ENCODE assay signal across 11 cellular contexts in genomic region chr4:123412700-123413512, GRCh38. TPM values are rescaled to one million over a fixed set of nuclear protein-coding genes. Genes with fewer than 3 reads are reported as not detected.
DNase-seq lines count a peak whose midpoint lies in the region; ATAC-seq and TF ChIP-seq lines count a peak whose summit lies in the region.
"Had no signal": no experiment of that assay in that cellular context is flagged by ENCODE, and none has a peak within 500 bp of the region (broad histone marks: within the 10 kb centered on the region; RNA-seq: fewer than 3 reads in every experiment).

No MANE protein-coding gene starts in this region.

- H3K9me3 ChIP-seq in colonic mucosa (no peaks in the 10 kb centered on the region), skeletal muscle tissue (ENCODE audit: control insufficient read depth in 3 of 3, low read length in 3 of 3) (no peaks in the 10 kb centered on the region), A673 (ENCODE audit: low read depth, low read length, poor library complexity, severe bottlenecking) (no peaks in the 10 kb centered on the region)

- H3K9me3 Mint-ChIP-seq in activated CD4-positive, alpha-beta T cell treated with anti-CD3 and anti-CD28 coated beads, Interleukin-2, amount 10 ng/mL, durations not matched to agents 24 days and 14 days: no peaks in the 10 kb centered on the region

- H3K27ac ChIP-seq in colonic mucosa (peak overlapping the region; percentile 55), skeletal muscle tissue (ENCODE audit: low read depth, low read length) (peak overlapping the region; percentile 55), A673 (ENCODE audit: low read depth, low read length, poor library complexity, severe bottlenecking) (no peak overlapping the region)

- H3K36me3 Mint-ChIP-seq in activated CD4-positive, alpha-beta T cell treated with anti-CD3 and anti-CD28 coated beads, Interleukin-2, amount 10 ng/mL, durations not matched to agents 24 days and 14 days (ENCODE audit: low read depth): peaks cover 1% of the 10 kb centered on the region

- H3K4me1 Mint-ChIP-seq in activated CD4-positive, alpha-beta T cell treated with anti-CD3 and anti-CD28 coated beads, Interleukin-2, amount 10 ng/mL, durations not matched to agents 24 days and 14 days: peaks cover 48% of the 10 kb centered on the region

- H3K36me3 ChIP-seq in colonic mucosa: no peaks in the 10 kb centered on the region
- H3K36me3 ChIP-seq in skeletal muscle tissue (ENCODE audit: control insufficient read depth in 3 of 3, insufficient read depth in 3 of 3, low read length in 3 of 3): no peaks in the 10 kb centered on the region
- H3K36me3 ChIP-seq in A673 (ENCODE audit: insufficient read depth, low read length, poor library complexity, severe bottlenecking): no peaks in the 10 kb centered on the region

- H3K4me3 ChIP-seq in colonic mucosa (no peak overlapping the region), skeletal muscle tissue (ENCODE audit: low read length in 3 of 3) (no peak overlapping the region), A673 (ENCODE audit: low read depth, low read length, poor library complexity, severe bottlenecking) (no peak overlapping the region)

- CTCF ChIA-PET in A673 (lab: Charles Lee): no interaction called here

- H3K27me3 Mint-ChIP-seq in activated CD4-positive, alpha-beta T cell treated with anti-CD3 and anti-CD28 coated beads, Interleukin-2, amount 10 ng/mL, durations not matched to agents 24 days and 14 days: no peaks in the 10 kb centered on the region

- POLR2A ChIA-PET in A673 (lab: Charles Lee; ENCODE audit: low non-redundant PET): no interaction called here

- no peak overlapping the region for H3K9ac ChIP-seq in colonic mucosa (ENCODE audit: low read depth in 2 of 2, low read length in 2 of 2)
- H3K9ac ChIP-seq in skeletal muscle tissue (ENCODE audit: low read depth in 1 of 3, low read length in 3 of 3): no peak overlapping the region

- intact Hi-C loops in activated CD4-positive, alpha-beta T cell treated with anti-CD3 and anti-CD28 coated beads, Interleukin-2, amount 10 ng/mL, durations not matched to agents 24 days and 14 days (cut with micrococcal nuclease): loop anchor here (1.0 to 10.0 kb wide), 3 partner anchors 7 to 748 kb away; no protein-coding TSS in a partner anchor
- intact Hi-C loops in colonic mucosa (cut with DNase I) (no loop called here), A673 (cut with micrococcal nuclease; ENCODE audit: unreplicated experiment) (no loop called here)

- no peaks in the 10 kb centered on the region for H3K4me1 ChIP-seq in colonic mucosa
- H3K4me1 ChIP-seq in skeletal muscle tissue (ENCODE audit: control insufficient read depth in 3 of 3, insufficient read depth in 3 of 3, low read length in 3 of 3): peaks cover 24 to 31% (median 30%) of the 10 kb centered on the region in 3 donors
- peaks cover 11% of the 10 kb centered on the region for H3K4me1 ChIP-seq in A673 (ENCODE audit: insufficient read depth, low read length, poor library complexity, severe bottlenecking)

- peak overlapping the region; percentile 91 for H3K27ac Mint-ChIP-seq in activated CD4-positive, alpha-beta T cell treated with anti-CD3 and anti-CD28 coated beads, Interleukin-2, amount 10 ng/mL, durations not matched to agents 24 days and 14 days

- TF ChIP-seq CTCF in colonic mucosa (IDR thresholded peaks at IDR 0.05): no peak
- TF ChIP-seq CTCF in A673 (conservative IDR thresholded peaks at IDR 0.05; ENCODE audit: low read depth, low read length): no peak

- peak; percentile 61 for DNase-seq in activated CD4-positive, alpha-beta T cell treated with anti-CD3 and anti-CD28 coated beads, Interleukin-2, amount 10 ng/mL, durations not matched to agents 24 days and 14 days
- no peak for DNase-seq in activated CD4-positive, alpha-beta T cell treated with anti-CD3 and anti-CD28 coated beads, Interleukin-2, amount 50 U/mL, for 48 hours
- peak; percentile 57 for DNase-seq in LHCN-M2 (ENCODE audit: low read depth)
- DNase-seq in colonic mucosa: no peak
- no peak for DNase-seq in stimulated activated CD4-positive, alpha-beta T cell treated with anti-CD3 and anti-CD28 coated beads, Interleukin-4, amount 100 ng/mL, for 24 hours
- no peak for DNase-seq in A673 (ENCODE audit: low spot score)
- DNase-seq: effector CD8-positive, alpha-beta T cell; NCI-H187; substantia nigra had no signal

- H3K4me3 Mint-ChIP-seq in activated CD4-positive, alpha-beta T cell treated with anti-CD3 and anti-CD28 coated beads, Interleukin-2, amount 10 ng/mL, durations not matched to agents 24 days and 14 days: peak overlapping the region; percentile 76

- no peak for ATAC-seq in activated CD4-positive, CD25-positive, alpha-beta regulatory T cell treated with anti-CD3 and anti-CD28 coated beads, Interleukin-2, amount 50 U/mL, for 24 hours

- H3K27me3 ChIP-seq in colonic mucosa (no peaks in the 10 kb centered on the region), skeletal muscle tissue (ENCODE audit: control insufficient read depth in 3 of 3, insufficient read depth in 3 of 3, low read length in 3 of 3) (no peaks in the 10 kb centered on the region), A673 (replicated peaks; ENCODE audit: insufficient read depth, low read depth, low read length, poor library complexity) (no peaks in the 10 kb centered on the region)

- no TSS peak for BruUV-seq in A673 (replicated peaks; lab: Mats Ljungman, UMichigan)

RNA-seq across cellular contexts. Expression of gene SPRY1, which starts 16.3 kb away (rescaled TPM):
- total RNA-seq in activated CD4-positive, alpha-beta T cell treated with anti-CD3 and anti-CD28 coated beads, Interleukin-2, amount 10 ng/mL, durations not matched to agents 24 days and 14 days: 60.2 and 60.5 TPM in 2 replicates
- 6.2 and 13.5 TPM in 2 replicates for total RNA-seq in LHCN-M2 (2014; rRNA removed)
- 3.7 TPM for polyA plus RNA-seq in LHCN-M2 (2012)
- total RNA-seq in colonic mucosa: 10 to 100 TPM; 23.8 to 34.2 TPM
- 77.8 TPM for total RNA-seq in skeletal muscle tissue
- total RNA-seq in A673 (2021): 6.0 and 6.8 TPM in 2 replicates

Comparison
In these comparisons a context has a peak if more than half of its experiments do, and no peak if none do; other contexts are left out.
1. DNase-seq: peak in activated CD4-positive, alpha-beta T cell treated with anti-CD3 and anti-CD28 coated beads, Interleukin-2, amount 10 ng/mL, durations not matched to agents 24 days and 14 days (single experiment) and LHCN-M2 (single experiment); none in activated CD4-positive, alpha-beta T cell treated with anti-CD3 and anti-CD28 coated beads, Interleukin-2, amount 50 U/mL, for 48 hours (0 of 2), colonic mucosa (single experiment), stimulated activated CD4-positive, alpha-beta T cell treated with anti-CD3 and anti-CD28 coated beads, Interleukin-4, amount 100 ng/mL, for 24 hours (single experiment) and A673 (single experiment).